ENCODE assay signal across 8 cellular contexts in the genomic region with DNA sequence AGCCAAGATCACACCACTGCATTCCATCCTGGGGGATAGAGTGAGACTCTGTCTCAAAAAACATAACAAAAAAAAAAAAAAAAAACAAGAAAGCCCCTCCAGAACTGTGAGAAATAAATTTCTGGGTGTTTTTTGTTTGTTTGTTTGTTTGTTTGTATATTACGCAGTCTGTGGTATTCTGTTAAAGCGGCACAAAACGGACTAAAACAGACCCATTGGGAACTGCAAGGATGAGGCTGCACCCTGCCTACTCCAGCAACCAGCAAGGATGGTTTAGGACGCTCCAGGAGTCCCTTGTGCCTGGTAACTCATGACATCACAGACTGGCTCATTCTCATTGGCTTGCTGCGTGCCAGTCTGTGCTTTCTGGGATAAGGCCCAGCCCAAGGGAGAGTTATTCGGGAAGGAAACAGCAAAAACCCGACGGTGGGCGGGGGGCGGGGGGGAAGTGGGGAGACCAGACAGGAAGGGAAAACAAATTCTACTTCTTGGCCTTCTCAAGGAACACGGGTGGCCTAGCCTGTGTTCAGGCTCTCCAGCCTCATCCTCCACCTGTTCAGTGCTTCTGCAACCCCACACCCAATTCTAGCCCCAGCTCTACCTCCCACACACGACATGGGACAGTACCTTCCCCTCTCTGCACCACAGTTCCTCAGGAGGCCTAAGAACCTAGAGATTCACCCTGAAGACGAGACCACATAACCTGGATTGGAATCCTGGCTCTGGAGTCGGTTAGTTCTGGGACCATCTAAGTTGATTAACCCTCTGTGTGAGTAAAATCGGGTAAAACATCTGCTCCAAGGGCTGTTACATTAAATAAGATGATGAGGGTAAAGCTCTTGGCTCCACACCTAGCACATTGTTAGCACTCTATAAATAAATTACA. TPM values are rescaled to one million over a fixed set of nuclear protein-coding genes. Genes with fewer than 3 reads are reported as not detected.
DNase-seq lines count a peak whose midpoint lies in the region; ATAC-seq and TF ChIP-seq lines count a peak whose summit lies in the region.

No MANE protein-coding gene starts in this region.

- no peak for TF ChIP-seq CTCF in testis (IDR thresholded peaks at IDR 0.05)

- H3K27ac ChIP-seq in CD4-positive, alpha-beta memory T cell (ENCODE audit: low read depth, low read length) = peak overlapping the region; percentile 98
- peak overlapping the region; percentile 61 to 78 for H3K27ac ChIP-seq in testis

- H3K36me3 Mint-ChIP-seq in CD4-positive, alpha-beta memory T cell = peaks cover 4 to 32% of the 10 kb centered on the region in 2 donors

- POLR2A ChIA-PET in CD4-positive, alpha-beta memory T cell (lab: Charles Lee; ENCODE audit: partially characterized antibody) = interaction anchor here (0.8 to 6.1 kb wide), 9 partner anchors 11 to 1052 kb away, joined by 3 to 86 read pairs (median 6); partner anchors contain the start of genes PCYOX1L, RBM22, RPS14 and TCOF1

- peak in 4 of 5 donors; percentile 34 to 54 (median 48) for DNase-seq in CD4-positive, alpha-beta memory T cell
- DNase-seq in HK-2 (ENCODE audit: unreplicated experiment) (peak; percentile 62), NCI-H748 treated with DMSO at 0.1 percent for 48 hours (lab: John Stamatoyannopoulos, UW) (peak; percentile 59), testis (peak; percentile 91)
- DNase-seq in activated CD8-positive, alpha-beta memory T cell treated with anti-CD3 and anti-CD28 coated beads, Interleukin-2, amount 50 U/mL, for 4 hours = peak; percentile 43

- intact Hi-C loops in CD4-positive, alpha-beta memory T cell (cut with micrococcal nuclease) = loop anchor here (2.0 to 5.0 kb wide), 2 partner anchors 747 to 843 kb away; partner anchors contain the start of genes ANXA6 and GM2A
- intact Hi-C loops in testis (cut with DNase I; ENCODE audit: low total_unique reads) = no loop called here

- no peaks in the 10 kb centered on the region for H3K27me3 Mint-ChIP-seq in CD4-positive, alpha-beta memory T cell

- H3K27me3 ChIP-seq in CD4-positive, alpha-beta memory T cell (ENCODE audit: insufficient read depth, low read length) = no peaks in the 10 kb centered on the region
- no peaks in the 10 kb centered on the region for H3K27me3 ChIP-seq in mononuclear cell (ENCODE audit: insufficient read depth, low read length)
- no peaks in the 10 kb centered on the region for H3K27me3 ChIP-seq in testis

- H3K27ac Mint-ChIP-seq in CD4-positive, alpha-beta memory T cell = peak overlapping the region; percentile 99 to 100 (median 99)

- no peak for TF ChIP-seq POLR2A in testis (IDR thresholded peaks at IDR 0.05)

- CTCF ChIA-PET in CD4-positive, alpha-beta memory T cell (lab: Charles Lee; ENCODE audit: partially characterized antibody) = interaction anchor here (0.8 to 6.3 kb wide), 7 partner anchors 11 to 59 kb away, joined by 3 to 48 read pairs (median 6); partner anchors contain the start of gene RPS14

- H3K36me3 ChIP-seq in CD4-positive, alpha-beta memory T cell (ENCODE audit: insufficient read depth, low read length) = peaks cover 26% of the 10 kb centered on the region
- H3K36me3 ChIP-seq in testis (ENCODE audit: low read depth, missing control alignments) = no peaks in the 10 kb centered on the region

- ATAC-seq in GM19324 (IDR thresholded peaks at IDR 0.05; ENCODE audit: low FRiP score, unreplicated experiment) (peak; percentile 25), esophagus mucosa (peak; percentile 81)

- 7 to 12% methylated on average over 15 of the region's 15 CpGs for WGBS in testis, 2 donors

- H3K4me1 ChIP-seq in CD4-positive, alpha-beta memory T cell (ENCODE audit: insufficient read depth, low read length) = peaks cover 50% of the 10 kb centered on the region
- H3K4me1 ChIP-seq in mononuclear cell (ENCODE audit: insufficient read depth, low read length) (peaks cover 66% of the 10 kb centered on the region), testis (peaks cover 11% of the 10 kb centered on the region)

- H3K9me3 Mint-ChIP-seq in CD4-positive, alpha-beta memory T cell = peaks cover 0 to 2% (median 0%) of the 10 kb centered on the region in 8 donors

- H3K4me3 ChIP-seq in CD4-positive, alpha-beta memory T cell (ENCODE audit: low read length in 2 of 2) = peak overlapping the region; percentile 34 to 78
- peak overlapping the region; percentile 97 for H3K4me3 ChIP-seq in mononuclear cell (ENCODE audit: low read length)
- peak overlapping the region in 1 of 2 donors; percentile 13 for H3K4me3 ChIP-seq in testis

- H3K4me1 Mint-ChIP-seq in CD4-positive, alpha-beta memory T cell = peaks cover 26 to 57% (median 38%) of the 10 kb centered on the region in 4 donors

- peak overlapping the region; percentile 97 to 100 (median 99) for H3K4me3 Mint-ChIP-seq in CD4-positive, alpha-beta memory T cell

- H3K9me3 ChIP-seq in CD4-positive, alpha-beta memory T cell (ENCODE audit: control insufficient read depth in 1 of 2, low read length in 2 of 2) = no peaks in the 10 kb centered on the region
- no peaks in the 10 kb centered on the region for H3K9me3 ChIP-seq in mononuclear cell (ENCODE audit: low read depth, low read length)
- H3K9me3 ChIP-seq in testis = no peaks in the 10 kb centered on the region

RNA-seq across cellular contexts. Expression of gene CD74, which starts 2.8 kb away (rescaled TPM):
- total RNA-seq in CD4-positive, alpha-beta memory T cell = 100 to 1,000 TPM; 178 to 181 TPM
- polyA plus RNA-seq in CD4-positive, alpha-beta memory T cell = 100 to 1,000 TPM; 295 to 703 TPM
- 125 TPM for total RNA-seq in esophagus mucosa
- 2,135 TPM for total RNA-seq in mononuclear cell
- 100 to 1,000 TPM; 137 to 223 TPM for total RNA-seq in testis
- polyA plus RNA-seq in testis (ENCODE audit: insufficient read depth, low read depth, low replicate concordance) = 1,318 TPM

RNA-seq across cellular contexts. Expression of gene RPS14, which starts 39.7 kb away (rescaled TPM):
- 1,000 to 10,000 TPM; 5,260 to 5,575 TPM for total RNA-seq in CD4-positive, alpha-beta memory T cell
- polyA plus RNA-seq in CD4-positive, alpha-beta memory T cell = 1,000 to 10,000 TPM; 7,865 to 9,996 TPM
- total RNA-seq in esophagus mucosa = 1,847 TPM
- 4,450 TPM for total RNA-seq in mononuclear cell
- total RNA-seq in testis = 1,000 to 10,000 TPM in 1 of 2 donors, 100 to 1,000 TPM in 1; 781 to 1,273 TPM
- polyA plus RNA-seq in testis (ENCODE audit: insufficient read depth, low read depth, low replicate concordance) = 1,234 TPM

RNA-seq across cellular contexts. Expression of gene TCOF1, which starts 52.4 kb away (rescaled TPM):
- total RNA-seq in CD4-positive, alpha-beta memory T cell = 10 to 100 TPM; 53.8 to 59.9 TPM
- polyA plus RNA-seq in CD4-positive, alpha-beta memory T cell = 10 to 100 TPM in 1 of 2 donors, under 1 TPM in 1; 0.21 to 30.8 TPM
- total RNA-seq in esophagus mucosa = 24.8 TPM
- 21.7 TPM for total RNA-seq in mononuclear cell
- total RNA-seq in testis = 10 to 100 TPM; 46.6 to 52.8 TPM
- polyA plus RNA-seq in testis (ENCODE audit: insufficient read depth, low read depth, low replicate concordance) = 22.9 TPM
